ENCODE assay signal across 19 cellular contexts in the genomic region with DNA sequence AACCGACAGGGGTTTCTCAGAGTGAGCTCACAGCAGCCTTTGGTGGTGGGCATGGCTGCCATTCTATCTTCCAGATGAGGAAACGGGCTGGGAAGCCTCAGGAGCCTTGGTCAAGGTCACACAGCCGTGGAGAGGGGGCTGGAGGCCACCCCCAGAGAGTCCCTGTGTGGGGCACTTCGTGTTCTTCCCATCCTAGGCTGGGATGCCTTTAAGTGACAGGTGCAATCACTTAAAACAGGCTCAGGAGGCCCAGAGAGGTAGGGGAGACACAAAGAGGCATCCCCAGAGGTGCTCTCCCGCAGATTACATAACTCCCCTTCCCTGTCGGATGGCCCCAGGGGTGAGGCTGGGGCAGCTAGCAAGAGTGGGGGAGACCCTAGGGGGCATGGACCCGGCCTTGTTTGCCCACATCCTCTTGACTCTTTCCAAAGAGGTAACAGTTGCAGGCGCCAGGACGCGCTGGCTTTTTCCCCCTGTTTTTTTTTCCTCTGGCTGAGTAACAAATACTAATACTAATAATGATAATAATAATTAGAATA. TPM values are rescaled to one million over a fixed set of nuclear protein-coding genes. Genes with fewer than 3 reads are reported as not detected.
DNase-seq lines count a peak whose midpoint lies in the region; ATAC-seq and TF ChIP-seq lines count a peak whose summit lies in the region.
"Had no signal": no experiment of that assay in that cellular context is flagged by ENCODE, and none has a peak within 500 bp of the region (broad histone marks: within the 10 kb centered on the region; RNA-seq: fewer than 3 reads in every experiment).

No MANE protein-coding gene starts in this region.

- no peaks in the 10 kb centered on the region for H3K9me3 Mint-ChIP-seq in nephron
- H3K9me3 Mint-ChIP-seq: stimulated activated naive B cell treated with anti-CD40 and anti-IgM and Interleukin-4, amounts not matched to agents 10 μg/mL and 1 μg/mL and 100 μg/mL, for 72 hours had no signal

- DNase-seq in cardiac muscle cell (ENCODE audit: low read depth in 1 of 2, low spot score in 1 of 2), result no peak
- no peak for DNase-seq in left ventricle myocardium superior
- DNase-seq in adipocyte (ENCODE audit: low read depth), result no peak
- no peak for DNase-seq in vagina (ENCODE audit: extremely low spot score in 2 of 2)
- DNase-seq in COR-L47 (lab: John Stamatoyannopoulos, UW), result no peak
- no peak for DNase-seq in cerebellar nuclear complex (lab: John Stamatoyannopoulos, UW)
- DNase-seq in epidermal melanocyte (ENCODE audit: insufficient read length, low spot score), result no peak
- DNase-seq: activated CD4-positive, CD25-positive, alpha-beta regulatory T cell treated with anti-CD3 and anti-CD28 coated beads, Interleukin-2, amount 50 U/mL, for 72 hours; activated effector memory CD4-positive, alpha-beta T cell treated with Interleukin-2 at 50 U/mL for 16 hours; amniotic stem cell; foreskin melanocyte; NCI-H1694; NCI-H510A; SJCRH30; trophoblast cell had no signal

- ATAC-seq in left ventricle myocardium superior, result no peak

- peaks cover 63% of the 10 kb centered on the region for H3K27me3 Mint-ChIP-seq in nephron (ENCODE audit: low read depth)

- H3K27me3 ChIP-seq in cardiac muscle cell, result peaks cover 84% of the 10 kb centered on the region
- no peaks in the 10 kb centered on the region for H3K27me3 ChIP-seq in adipocyte (replicated peaks; ENCODE audit: control insufficient read depth, insufficient read depth, low read length)
- H3K27me3 ChIP-seq in vagina, result no peaks in the 10 kb centered on the region
- H3K27me3 ChIP-seq: SJCRH30 had no signal

- peaks cover 26% of the 10 kb centered on the region for H3K4me1 Mint-ChIP-seq in nephron

- H3K9me3 ChIP-seq in cardiac muscle cell (ENCODE audit: low read depth), result no peaks in the 10 kb centered on the region
- no peaks in the 10 kb centered on the region for H3K9me3 ChIP-seq in adipocyte (ENCODE audit: control insufficient read depth, low read length)
- no peaks in the 10 kb centered on the region for H3K9me3 ChIP-seq in vagina
- H3K9me3 ChIP-seq: SJCRH30 had no signal

- H3K36me3 ChIP-seq in cardiac muscle cell, result no peaks in the 10 kb centered on the region
- no peaks in the 10 kb centered on the region for H3K36me3 ChIP-seq in adipocyte (ENCODE audit: control insufficient read depth, insufficient read depth, low read length, severe bottlenecking)
- H3K36me3 ChIP-seq in vagina, result no peaks in the 10 kb centered on the region
- H3K36me3 ChIP-seq: SJCRH30 had no signal

- TF ChIP-seq CTCF in cardiac muscle cell (IDR thresholded peaks at IDR 0.05; ENCODE audit: low read depth, low read length) (no peak), nephron (IDR thresholded peaks at IDR 0.05; ENCODE audit: unreplicated experiment in 3 of 3) (no peak), vagina (IDR thresholded peaks at IDR 0.05) (no peak)

- H3K9ac ChIP-seq in adipocyte (ENCODE audit: low read length), result no peak overlapping the region

- no peak overlapping the region for H3K27ac ChIP-seq in cardiac muscle cell
- peak overlapping the region; percentile 53 for H3K27ac ChIP-seq in vagina
- H3K27ac ChIP-seq: SJCRH30 had no signal

- TF ChIP-seq POLR2A in vagina (IDR thresholded peaks at IDR 0.05), result no peak

- H3K36me3 Mint-ChIP-seq in nephron (ENCODE audit: low read depth), result no peaks in the 10 kb centered on the region
- H3K36me3 Mint-ChIP-seq: activated CD8-positive, alpha-beta memory T cell treated with anti-CD3 and anti-CD28 coated beads, Interleukin-2, amount 10 ng/mL, durations not matched to agents 7 days and 5 days; stimulated activated naive B cell treated with anti-CD40 and anti-IgM and Interleukin-4, amounts not matched to agents 10 μg/mL and 1 μg/mL and 100 μg/mL, for 72 hours had no signal

- intact Hi-C loops in left ventricle myocardium superior (cut with micrococcal nuclease) (no loop called here), vagina (cut with DNase I) (no loop called here)

- H3K27ac Mint-ChIP-seq in nephron, result no peak overlapping the region
- H3K27ac Mint-ChIP-seq: activated CD8-positive, alpha-beta memory T cell treated with anti-CD3 and anti-CD28 coated beads, Interleukin-2, amount 10 ng/mL, durations not matched to agents 7 days and 5 days; stimulated activated naive B cell treated with anti-CD40 and anti-IgM and Interleukin-4, amounts not matched to agents 10 μg/mL and 1 μg/mL and 100 μg/mL, for 72 hours had no signal

- peak overlapping the region; percentile 51 for H3K4me3 ChIP-seq in cardiac muscle cell
- H3K4me3 ChIP-seq in adipocyte (ENCODE audit: low read length), result peak overlapping the region; percentile 75
- peak overlapping the region in 1 of 2 donors; percentile 51 for H3K4me3 ChIP-seq in vagina
- H3K4me3 ChIP-seq: SJCRH30 had no signal

- H3K4me1 ChIP-seq in cardiac muscle cell (ENCODE audit: low read depth) (no peaks in the 10 kb centered on the region), adipocyte (ENCODE audit: control insufficient read depth, insufficient read depth, low read length) (peaks cover 8% of the 10 kb centered on the region), vagina (peaks cover 26% of the 10 kb centered on the region)
- H3K4me1 ChIP-seq: SJCRH30 had no signal

- peak overlapping the region in 2 of 3 experiments; percentile 68 to 73 for H3K4me3 Mint-ChIP-seq in nephron
- H3K4me3 Mint-ChIP-seq: activated CD8-positive, alpha-beta memory T cell treated with anti-CD3 and anti-CD28 coated beads, Interleukin-2, amount 10 ng/mL, durations not matched to agents 7 days and 5 days had no signal

RNA-seq across cellular contexts. Expression of gene SHISAL1, which starts 17.5 kb away (rescaled TPM):
- 2.5 and 2.8 TPM in 2 replicates for total RNA-seq in cardiac muscle cell
- 0.40 and 0.80 TPM in 2 replicates for polyA plus RNA-seq in cardiac muscle cell
- total RNA-seq in left ventricle myocardium superior, result 0.55 TPM
- 7.6 TPM for total RNA-seq in vagina
- total RNA-seq: activated CD8-positive, alpha-beta memory T cell treated with anti-CD3 and anti-CD28 coated beads, Interleukin-2, amount 10 ng/mL, durations not matched to agents 7 days and 5 days; SJCRH30; T-helper 2 cell treated with Interferon-gamma antibody and Interleukin-4, amounts not matched to agents 100 ng/mL and 5 ng/mL, for 36 hours had no signal
